21 cellular contexts compared by ENCODE assay signal in genomic region chr7:50362142-50362541, GRCh38. TPM values are rescaled to one million over a fixed set of nuclear protein-coding genes. Genes with fewer than 3 reads are reported as not detected.
A peak's percentile ranks its signal among the peaks of the same experiment; 100 is the strongest.
DNase-seq lines count a peak whose midpoint lies in the region; ATAC-seq, FAIRE-seq and TF ChIP-seq lines count a peak whose summit lies in the region.
"Had no signal": no experiment of that assay in that cellular context is flagged by ENCODE, and none has a peak within 500 bp of the region (broad histone marks: within the 10 kb centered on the region; RNA-seq: fewer than 3 reads in every experiment).

No MANE protein-coding gene starts in this region.

- H3K4me3 Mint-ChIP-seq in activated CD4-positive, alpha-beta T cell treated with anti-CD3 and anti-CD28 coated beads, Interleukin-2, amount 10 ng/mL, durations not matched to agents 24 days and 14 days = peak overlapping the region; percentile 53
- peak overlapping the region; percentile 37 for H3K4me3 Mint-ChIP-seq in activated T-helper 2 cell treated with anti-CD3 and anti-CD28 coated beads, Interferon-gamma antibody, Interleukin-2, Interleukin-4, amounts not matched to agents 10 μg/mL and 5 μg/mL and 100 μg/mL, durations not matched to agents 14 hours and 24 hours and 36 hours (ENCODE audit: low read depth)
- H3K4me3 Mint-ChIP-seq: HFFc6, neural crest cell had no signal

- no peaks in the 10 kb centered on the region for H3K9me3 ChIP-seq in KOPT-K1 (ENCODE audit: insufficient read depth, low read length, poor library complexity, severe bottlenecking)
- H3K9me3 ChIP-seq in neutrophil = no peaks in the 10 kb centered on the region
- H3K9me3 ChIP-seq: body of pancreas, thyroid gland had no signal

- ATAC-seq in HG02970 (IDR thresholded peaks at IDR 0.05; ENCODE audit: low FRiP score, unreplicated experiment) = no peak
- no peak for ATAC-seq in HG02885 (IDR thresholded peaks at IDR 0.05; ENCODE audit: poor library complexity, unreplicated experiment)
- ATAC-seq: body of pancreas, foreskin keratinocyte, PC-3 had no signal

- no peaks in the 10 kb centered on the region for H3K27me3 ChIP-seq in neutrophil
- H3K27me3 ChIP-seq: body of pancreas, foreskin keratinocyte, thyroid gland had no signal

- H3K27ac ChIP-seq in KOPT-K1 (ENCODE audit: low read depth, low read length, poor library complexity, severe bottlenecking) = peak overlapping the region; percentile 99
- peak overlapping the region; percentile 88 for H3K27ac ChIP-seq in neutrophil
- H3K27ac ChIP-seq: body of pancreas, C4-2B, foreskin keratinocyte, thyroid gland had no signal

- TF ChIP-seq CTCF in neutrophil (IDR thresholded peaks at IDR 0.05) = no peak

- H3K27ac Mint-ChIP-seq in activated CD4-positive, alpha-beta T cell treated with anti-CD3 and anti-CD28 coated beads, Interleukin-2, amount 10 ng/mL, durations not matched to agents 24 days and 14 days = peak overlapping the region; percentile 99
- peak overlapping the region; percentile 98 for H3K27ac Mint-ChIP-seq in activated T-helper 2 cell treated with anti-CD3 and anti-CD28 coated beads, Interferon-gamma antibody, Interleukin-2, Interleukin-4, amounts not matched to agents 10 μg/mL and 5 μg/mL and 100 μg/mL, durations not matched to agents 14 hours and 24 hours and 36 hours
- H3K27ac Mint-ChIP-seq: HFFc6 had no signal

- H3K9me3 Mint-ChIP-seq in activated CD4-positive, alpha-beta T cell treated with anti-CD3 and anti-CD28 coated beads, Interleukin-2, amount 10 ng/mL, durations not matched to agents 24 days and 14 days = peaks cover 4% of the 10 kb centered on the region
- H3K9me3 Mint-ChIP-seq in activated T-helper 2 cell treated with anti-CD3 and anti-CD28 coated beads, Interferon-gamma antibody, Interleukin-2, Interleukin-4, amounts not matched to agents 10 μg/mL and 5 μg/mL and 100 μg/mL, durations not matched to agents 14 hours and 24 hours and 36 hours = no peaks in the 10 kb centered on the region
- H3K9me3 Mint-ChIP-seq: HFFc6, neural crest cell had no signal

- H3K4me1 ChIP-seq in neutrophil (ENCODE audit: control insufficient read depth in 1 of 2, insufficient read depth in 1 of 2, low read depth in 1 of 2, low read length in 1 of 2) = peaks cover 61 to 64% of the 10 kb centered on the region in 2 experiments
- H3K4me1 ChIP-seq: body of pancreas, foreskin keratinocyte, thyroid gland had no signal

- no peaks in the 10 kb centered on the region for H3K27me3 Mint-ChIP-seq in activated CD4-positive, alpha-beta T cell treated with anti-CD3 and anti-CD28 coated beads, Interleukin-2, amount 10 ng/mL, durations not matched to agents 24 days and 14 days
- H3K27me3 Mint-ChIP-seq in activated T-helper 2 cell treated with anti-CD3 and anti-CD28 coated beads, Interferon-gamma antibody, Interleukin-2, Interleukin-4, amounts not matched to agents 10 μg/mL and 5 μg/mL and 100 μg/mL, durations not matched to agents 14 hours and 24 hours and 36 hours (ENCODE audit: low read depth) = no peaks in the 10 kb centered on the region

- FAIRE-seq in urothelium cell line (lab: Jason Lieb, UNC) = no peak
- FAIRE-seq: A204.1 had no signal

- H3K4me3 ChIP-seq in neutrophil (ENCODE audit: low read depth in 1 of 2, low read length in 1 of 2) = no peak overlapping the region
- H3K4me3 ChIP-seq: body of pancreas, smooth muscle cell, thyroid gland had no signal

- peak; percentile 67 for DNase-seq in activated CD4-positive, alpha-beta T cell treated with anti-CD3 and anti-CD28 coated beads, Interleukin-2, amount 10 ng/mL, durations not matched to agents 24 days and 14 days
- DNase-seq in activated CD4-positive, alpha-beta T cell treated with anti-CD3 and anti-CD28 coated beads for 4 hours = no peak
- DNase-seq in activated T-helper 2 cell treated with anti-CD3 and anti-CD28 coated beads, Interferon-gamma antibody, Interleukin-2, Interleukin-4, amounts not matched to agents 10 μg/mL and 5 μg/mL and 100 μg/mL, durations not matched to agents 14 hours and 24 hours and 36 hours (ENCODE audit: low spot score) = no peak
- no peak for DNase-seq in urothelium cell line (ENCODE audit: low spot score)
- DNase-seq: body of pancreas; cortex of kidney; foreskin keratinocyte; HFFc6; Karpas-422; NCI-H1105 treated with DMSO at 0.1 percent for 48 hours; PC-3; stimulated activated CD8-positive, alpha-beta memory T cell treated with anti-CD3 and anti-CD28 coated beads, Interleukin-4, amount 100 ng/mL, for 48 hours; thyroid gland had no signal

- H3K4me1 Mint-ChIP-seq in activated CD4-positive, alpha-beta T cell treated with anti-CD3 and anti-CD28 coated beads, Interleukin-2, amount 10 ng/mL, durations not matched to agents 24 days and 14 days = peaks cover 92% of the 10 kb centered on the region
- H3K4me1 Mint-ChIP-seq in activated T-helper 2 cell treated with anti-CD3 and anti-CD28 coated beads, Interferon-gamma antibody, Interleukin-2, Interleukin-4, amounts not matched to agents 10 μg/mL and 5 μg/mL and 100 μg/mL, durations not matched to agents 14 hours and 24 hours and 36 hours (ENCODE audit: low read depth) = peaks cover 95% of the 10 kb centered on the region
- H3K4me1 Mint-ChIP-seq: neural crest cell had no signal

- H3K36me3 ChIP-seq in KOPT-K1 (ENCODE audit: insufficient read depth, low read length) = peaks cover 79% of the 10 kb centered on the region
- peaks cover 51% of the 10 kb centered on the region for H3K36me3 ChIP-seq in neutrophil
- H3K36me3 ChIP-seq: thyroid gland had no signal

- intact Hi-C loops in activated CD4-positive, alpha-beta T cell treated with anti-CD3 and anti-CD28 coated beads, Interleukin-2, amount 10 ng/mL, durations not matched to agents 24 days and 14 days (cut with micrococcal nuclease) = no loop called here
- intact Hi-C loops in activated T-helper 2 cell treated with anti-CD3 and anti-CD28 coated beads, Interferon-gamma antibody, Interleukin-2, Interleukin-4, amounts not matched to agents 10 μg/mL and 5 μg/mL and 100 μg/mL, durations not matched to agents 14 hours and 24 hours and 36 hours (cut with micrococcal nuclease) = no loop called here

- peaks cover 86% of the 10 kb centered on the region for H3K36me3 Mint-ChIP-seq in activated CD4-positive, alpha-beta T cell treated with anti-CD3 and anti-CD28 coated beads, Interleukin-2, amount 10 ng/mL, durations not matched to agents 24 days and 14 days (ENCODE audit: low read depth)
- peaks cover 99% of the 10 kb centered on the region for H3K36me3 Mint-ChIP-seq in activated T-helper 2 cell treated with anti-CD3 and anti-CD28 coated beads, Interferon-gamma antibody, Interleukin-2, Interleukin-4, amounts not matched to agents 10 μg/mL and 5 μg/mL and 100 μg/mL, durations not matched to agents 14 hours and 24 hours and 36 hours (ENCODE audit: low read depth)

RNA-seq across cellular contexts. Expression of gene IKZF1, which starts 57.6 kb away (rescaled TPM):
- total RNA-seq in activated CD4-positive, alpha-beta T cell treated with anti-CD3 and anti-CD28 coated beads, Interleukin-2, amount 10 ng/mL, durations not matched to agents 24 days and 14 days = 282 and 292 TPM in 2 replicates
- 360 and 371 TPM in 2 replicates for total RNA-seq in activated T-helper 2 cell treated with anti-CD3 and anti-CD28 coated beads, Interferon-gamma antibody, Interleukin-2, Interleukin-4, amounts not matched to agents 10 μg/mL and 5 μg/mL and 100 μg/mL, durations not matched to agents 14 hours and 24 hours and 36 hours
- total RNA-seq: foreskin keratinocyte, HFFc6, PC-3, smooth muscle cell had no signal
